ENCODE assay signal across 7 cellular contexts in genomic region chr17:63920779-63921178, GRCh38. TPM values are rescaled to one million over a fixed set of nuclear protein-coding genes. Genes with fewer than 3 reads are reported as not detected.
"Had no signal": no experiment of that assay in that cellular context is flagged by ENCODE, and none has a peak within 500 bp of the region (broad histone marks: within the 10 kb centered on the region; RNA-seq: fewer than 3 reads in every experiment).

No MANE protein-coding gene starts in this region.

RNA-seq across cellular contexts. Expression of gene GH1, which starts 2.1 kb away (rescaled TPM):
- total RNA-seq: activated CD4-positive, alpha-beta memory T cell treated with anti-CD3 and anti-CD28 coated beads, Interleukin-2, amount 10 ng/mL, durations not matched to agents 7 days and 5 days; activated CD8-positive, alpha-beta memory T cell treated with anti-CD3 and anti-CD28 coated beads, Interleukin-2, amount 10 ng/mL, durations not matched to agents 7 days and 5 days; bronchial epithelial cell; PC-3; Peyer's patch; Right ventricle myocardium inferior; SK-MEL-5 had no signal

RNA-seq across cellular contexts. Expression of gene CSHL1, which starts 9.7 kb away (rescaled TPM):
- total RNA-seq: activated CD4-positive, alpha-beta memory T cell treated with anti-CD3 and anti-CD28 coated beads, Interleukin-2, amount 10 ng/mL, durations not matched to agents 7 days and 5 days; activated CD8-positive, alpha-beta memory T cell treated with anti-CD3 and anti-CD28 coated beads, Interleukin-2, amount 10 ng/mL, durations not matched to agents 7 days and 5 days; bronchial epithelial cell; PC-3; Peyer's patch; Right ventricle myocardium inferior; SK-MEL-5 had no signal

RNA-seq across cellular contexts. Expression of gene CD79B, which starts 11.4 kb away (rescaled TPM):
- total RNA-seq: bronchial epithelial cell, PC-3 had no signal

RNA-seq across cellular contexts. Expression of gene CSH1, which starts 24.4 kb away (rescaled TPM):
- total RNA-seq: activated CD4-positive, alpha-beta memory T cell treated with anti-CD3 and anti-CD28 coated beads, Interleukin-2, amount 10 ng/mL, durations not matched to agents 7 days and 5 days; activated CD8-positive, alpha-beta memory T cell treated with anti-CD3 and anti-CD28 coated beads, Interleukin-2, amount 10 ng/mL, durations not matched to agents 7 days and 5 days; bronchial epithelial cell; PC-3; Peyer's patch; Right ventricle myocardium inferior; SK-MEL-5 had no signal

RNA-seq across cellular contexts. Expression of gene GH2, which starts 39.0 kb away (rescaled TPM):
- total RNA-seq: activated CD4-positive, alpha-beta memory T cell treated with anti-CD3 and anti-CD28 coated beads, Interleukin-2, amount 10 ng/mL, durations not matched to agents 7 days and 5 days; activated CD8-positive, alpha-beta memory T cell treated with anti-CD3 and anti-CD28 coated beads, Interleukin-2, amount 10 ng/mL, durations not matched to agents 7 days and 5 days; bronchial epithelial cell; PC-3; Peyer's patch; Right ventricle myocardium inferior; SK-MEL-5 had no signal
